Comparison of ENCODE assay signal across 29 cellular contexts in the genomic region with DNA sequence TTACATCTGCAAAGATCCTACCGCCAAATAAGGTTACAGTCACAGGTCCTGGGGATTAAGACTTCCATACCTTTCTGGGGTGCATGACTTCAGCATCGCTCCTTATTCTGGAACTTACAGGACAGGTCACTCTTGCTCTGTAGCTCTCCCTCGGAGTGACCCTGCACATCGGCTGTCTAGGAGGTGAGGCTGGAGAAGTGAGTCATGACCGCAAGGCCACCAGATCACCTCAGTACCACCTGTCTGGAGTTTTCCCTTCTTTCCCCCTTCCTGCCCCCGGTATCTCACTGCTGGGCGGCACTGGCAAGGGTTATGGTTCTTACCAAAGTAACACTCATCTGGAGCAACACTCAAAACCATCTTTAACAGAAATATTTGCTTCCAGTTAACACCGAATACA.
DNase-seq lines count a peak whose midpoint lies in the region; ATAC-seq and FAIRE-seq lines count a peak whose summit lies in the region.
"Had no signal": no experiment of that assay in that cellular context is flagged by ENCODE, and none has a peak within 500 bp of the region (broad histone marks: within the 10 kb centered on the region; RNA-seq: fewer than 3 reads in every experiment).

No MANE protein-coding gene starts in this region.

- H3K4me1 Mint-ChIP-seq in activated CD4-positive, alpha-beta memory T cell treated with anti-CD3 and anti-CD28 coated beads, Interleukin-2, amount 10 ng/mL, durations not matched to agents 7 days and 5 days, result peaks cover 62% of the 10 kb centered on the region
- H3K4me1 Mint-ChIP-seq in activated CD4-positive, alpha-beta memory T cell treated with anti-CD3 and anti-CD28 coated beads for 36 hours (ENCODE audit: low read depth), result peaks cover 25% of the 10 kb centered on the region

- no peak overlapping the region for H3K4me3 Mint-ChIP-seq in activated CD4-positive, alpha-beta memory T cell treated with anti-CD3 and anti-CD28 coated beads, Interleukin-2, amount 10 ng/mL, durations not matched to agents 7 days and 5 days
- H3K4me3 Mint-ChIP-seq in activated CD4-positive, alpha-beta memory T cell treated with anti-CD3 and anti-CD28 coated beads for 36 hours, result no peak overlapping the region
- H3K4me3 Mint-ChIP-seq: dendritic cell treated with granulocyte-macrophage colony-stimulating factor and Interleukin-4, amounts not matched to agents 40 ng/mL and 50 ng/mL, for 4 days; H9 had no signal

- no peak for ATAC-seq in GM19328 (IDR thresholded peaks at IDR 0.05; ENCODE audit: unreplicated experiment)
- ATAC-seq: gastrocnemius medialis, upper lobe of right lung had no signal

- H3K9me3 Mint-ChIP-seq in activated CD4-positive, alpha-beta memory T cell treated with anti-CD3 and anti-CD28 coated beads, Interleukin-2, amount 10 ng/mL, durations not matched to agents 7 days and 5 days, result no peaks in the 10 kb centered on the region
- no peaks in the 10 kb centered on the region for H3K9me3 Mint-ChIP-seq in activated CD4-positive, alpha-beta memory T cell treated with anti-CD3 and anti-CD28 coated beads for 36 hours
- H3K9me3 Mint-ChIP-seq: dendritic cell treated with granulocyte-macrophage colony-stimulating factor and Interleukin-4, amounts not matched to agents 40 ng/mL and 50 ng/mL, for 4 days; H9 had no signal

- POLR2A ChIA-PET in activated CD4-positive, alpha-beta memory T cell treated with anti-CD3 and anti-CD28 coated beads, Interleukin-2, amount 10 ng/mL, durations not matched to agents 7 days and 5 days (lab: Charles Lee), result interaction anchor here (1.0 to 3.4 kb wide), 5 partner anchors 9 to 161 kb away, joined by 3 to 21 read pairs (median 5); no protein-coding TSS in a partner anchor
- POLR2A ChIA-PET in activated CD4-positive, alpha-beta memory T cell treated with anti-CD3 and anti-CD28 coated beads for 36 hours (lab: Charles Lee), result no interaction called here

- peak overlapping the region; percentile 27 for H3K27ac Mint-ChIP-seq in activated CD4-positive, alpha-beta memory T cell treated with anti-CD3 and anti-CD28 coated beads, Interleukin-2, amount 10 ng/mL, durations not matched to agents 7 days and 5 days
- H3K27ac Mint-ChIP-seq in activated CD4-positive, alpha-beta memory T cell treated with anti-CD3 and anti-CD28 coated beads for 36 hours, result no peak overlapping the region
- H3K27ac Mint-ChIP-seq: dendritic cell treated with granulocyte-macrophage colony-stimulating factor and Interleukin-4, amounts not matched to agents 40 ng/mL and 50 ng/mL, for 4 days; H9 had no signal

- peak; percentile 81 for FAIRE-seq in RCC 7860 (lab: Jason Lieb, UNC)
- FAIRE-seq: endometrium, small intestine had no signal

- intact Hi-C loops in activated CD4-positive, alpha-beta memory T cell treated with anti-CD3 and anti-CD28 coated beads for 36 hours (cut with micrococcal nuclease), result loop anchor here (2.0 kb wide), 1 partner anchor 15 kb away; no protein-coding TSS in a partner anchor

- H3K27me3 Mint-ChIP-seq in activated CD4-positive, alpha-beta memory T cell treated with anti-CD3 and anti-CD28 coated beads, Interleukin-2, amount 10 ng/mL, durations not matched to agents 7 days and 5 days, result no peaks in the 10 kb centered on the region
- no peaks in the 10 kb centered on the region for H3K27me3 Mint-ChIP-seq in activated CD4-positive, alpha-beta memory T cell treated with anti-CD3 and anti-CD28 coated beads for 36 hours
- H3K27me3 Mint-ChIP-seq: CD4-positive, alpha-beta memory T cell; dendritic cell treated with granulocyte-macrophage colony-stimulating factor and Interleukin-4, amounts not matched to agents 40 ng/mL and 50 ng/mL, for 4 days had no signal

- H3K36me3 Mint-ChIP-seq in activated CD4-positive, alpha-beta memory T cell treated with anti-CD3 and anti-CD28 coated beads, Interleukin-2, amount 10 ng/mL, durations not matched to agents 7 days and 5 days (ENCODE audit: low read depth), result peaks cover 23% of the 10 kb centered on the region
- peaks cover 3% of the 10 kb centered on the region for H3K36me3 Mint-ChIP-seq in activated CD4-positive, alpha-beta memory T cell treated with anti-CD3 and anti-CD28 coated beads for 36 hours

- no peak for DNase-seq in activated CD4-positive, alpha-beta memory T cell treated with anti-CD3 and anti-CD28 coated beads, Interleukin-2, amount 10 ng/mL, durations not matched to agents 7 days and 5 days
- DNase-seq in activated CD4-positive, alpha-beta memory T cell treated with anti-CD3 and anti-CD28 coated beads for 36 hours, result no peak
- peak; percentile 86 for DNase-seq in RCC 7860 (ENCODE audit: low spot score)
- peak; percentile 78 for DNase-seq in islet precursor cell
- no peak for DNase-seq in stimulated activated CD4-positive, alpha-beta T cell treated with anti-CD3 and anti-CD28 coated beads, Interleukin-2, amount 100 ng/mL, for 48 hours
- DNase-seq in AG08395 (ENCODE audit: low spot score), result no peak
- no peak for DNase-seq in stimulated activated CD8-positive, alpha-beta memory T cell treated with anti-CD3 and anti-CD28 coated beads, Interleukin-4, amount 100 ng/mL, for 48 hours
- DNase-seq: 8988T; activated CD4-positive, alpha-beta T cell treated with anti-CD3 and anti-CD28 coated beads for 1 hour; activated CD8-positive, alpha-beta memory T cell treated with anti-CD3 and anti-CD28 coated beads for 24 hours; activated effector memory CD4-positive, alpha-beta T cell treated with anti-CD3 and anti-CD28 coated beads, Interleukin-2, amount 50 U/mL, for 16 hours; activated T-cell treated with anti-CD3 and anti-CD28 coated beads, Interleukin-2, amount 50 U/mL, for 1 hour; caudate nucleus; CD4-positive, alpha-beta memory T cell; gastrocnemius medialis; H9; hypothalamus; left ventricle myocardium inferior; MM.1S; NCI-H2081; NCI-H748 treated with DMSO at 0.1 percent for 48 hours; retina; RPMI8226; small intestine; stimulated activated CD4-positive, alpha-beta T cell treated with anti-CD3 and anti-CD28 coated beads, Interleukin-2, amount 100 ng/mL, for 24 hours; upper lobe of right lung had no signal

- CTCF ChIA-PET in activated CD4-positive, alpha-beta memory T cell treated with anti-CD3 and anti-CD28 coated beads, Interleukin-2, amount 10 ng/mL, durations not matched to agents 7 days and 5 days (lab: Charles Lee), result interaction anchor here (4.5 kb wide), 1 partner anchor 9 kb away, joined by 35 read pairs; no protein-coding TSS in a partner anchor
- CTCF ChIA-PET in activated CD4-positive, alpha-beta memory T cell treated with anti-CD3 and anti-CD28 coated beads for 36 hours (lab: Charles Lee), result interaction anchor here (0.6 to 4.9 kb wide), 4 partner anchors 9 to 654 kb away, joined by 3 to 32 read pairs (median 6); no protein-coding TSS in a partner anchor

Comparison
In these comparisons a context has a peak if more than half of its experiments do, and no peak if none do; other contexts are left out.
1. DNase-seq: peak in RCC 7860 (single experiment) and islet precursor cell (single experiment); none in activated CD4-positive, alpha-beta memory T cell treated with anti-CD3 and anti-CD28 coated beads, Interleukin-2, amount 10 ng/mL, durations not matched to agents 7 days and 5 days (single experiment), activated CD4-positive, alpha-beta memory T cell treated with anti-CD3 and anti-CD28 coated beads for 36 hours (single experiment), stimulated activated CD4-positive, alpha-beta T cell treated with anti-CD3 and anti-CD28 coated beads, Interleukin-2, amount 100 ng/mL, for 48 hours (0 of 2), AG08395 (single experiment) and stimulated activated CD8-positive, alpha-beta memory T cell treated with anti-CD3 and anti-CD28 coated beads, Interleukin-4, amount 100 ng/mL, for 48 hours (single experiment).